Comparison of ENCODE assay signal across 24 cellular contexts in the genomic region with DNA sequence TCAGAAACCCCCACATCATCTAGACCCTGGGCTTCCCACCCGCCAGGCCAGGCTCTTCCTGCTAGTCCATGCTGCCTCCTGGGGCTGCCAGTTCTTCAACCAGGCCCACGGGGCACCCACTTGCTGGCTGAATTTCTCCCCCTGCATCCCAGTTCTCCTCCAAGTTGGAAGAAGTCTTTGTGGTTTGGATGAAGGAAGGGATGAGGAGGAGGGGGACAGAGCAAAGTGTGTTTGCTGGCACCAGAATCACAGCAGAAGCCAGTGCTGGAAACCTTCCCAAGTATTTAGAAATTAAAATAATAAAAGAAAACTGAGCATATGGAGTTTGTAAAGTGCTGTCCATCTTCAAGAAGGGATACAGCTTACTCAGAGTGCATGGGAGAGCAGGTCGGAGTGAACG. TPM values are rescaled to one million over a fixed set of nuclear protein-coding genes. Genes with fewer than 3 reads are reported as not detected.
"Had no signal": no experiment of that assay in that cellular context is flagged by ENCODE, and none has a peak within 500 bp of the region (broad histone marks: within the 10 kb centered on the region; RNA-seq: fewer than 3 reads in every experiment).

No MANE protein-coding gene starts in this region.

- H3K9ac ChIP-seq: KMS-11, SK-N-SH had no signal

- H3K4me3 ChIP-seq: K562 had no signal

- H3K27ac ChIP-seq: HL-60, KMS-11 had no signal

- H3K4me2 ChIP-seq: KMS-11, SK-N-SH had no signal

- DNase-seq: Kasumi-1, MV-4-11, NCI-H1048, NCI-H1105, NCI-H1417, NCI-H1436 treated with DMSO at 0.1 percent for 48 hours, NCI-H1694, NCI-H187 treated with DMSO at 0.1 percent for 48 hours, NCI-H2029 treated with DMSO at 0.1 percent for 48 hours, NCI-H2171 treated with DMSO at 0.1 percent for 48 hours, NCI-H345, NCI-H510A, NCI-H524 treated with DMSO at 0.1 percent for 48 hours, NCI-H69, NCI-H774, RPMI8226, SHP77, SK-N-SH, SW 1271, T-cell had no signal

- H3K9me3 ChIP-seq: SK-N-SH had no signal

RNA-seq across cellular contexts. Expression of gene UNC5A, which starts 19.4 kb away (rescaled TPM):
- polyA plus RNA-seq: IgD-negative memory B cell, K562 had no signal
